Comparison of ENCODE assay signal across 20 cellular contexts in genomic region chr5:150070277-150070638, GRCh38. TPM values are rescaled to one million over a fixed set of nuclear protein-coding genes. Genes with fewer than 3 reads are reported as not detected.
"Had no signal": no experiment of that assay in that cellular context is flagged by ENCODE, and none has a peak within 500 bp of the region (broad histone marks: within the 10 kb centered on the region; RNA-seq: fewer than 3 reads in every experiment).

No MANE protein-coding gene starts in this region.

- DNase-seq: activated CD8-positive, alpha-beta T cell treated with anti-CD3 and anti-CD28 coated beads, Interleukin-2, amount 10 ng/mL, durations not matched to agents 7 days and 5 days; activated naive CD4-positive, alpha-beta T cell; activated naive CD8-positive, alpha-beta T cell treated with anti-CD3 and anti-CD28 coated beads, Interleukin-2, amount 50 U/mL, for 24 hours; cerebellar nuclear complex; effector memory CD8-positive, alpha-beta T cell; foreskin melanocyte; lower lobe of right lung; midbrain; stimulated activated CD4-positive, alpha-beta T cell treated with anti-CD3 and anti-CD28 coated beads, Interleukin-12 subunit alpha, Interleukin-12 subunit beta, amount 100 ng/mL, for 4 hours; T-helper 1 cell had no signal

- H3K36me3 ChIP-seq: breast epithelium, ovary, tibial artery, vagina had no signal

- H3K9me3 ChIP-seq: ascending aorta, breast epithelium, lower lobe of right lung, ovary, tibial artery, vagina had no signal

- ATAC-seq: activated CD8-positive, alpha-beta T cell treated with anti-CD3 and anti-CD28 coated beads, Interleukin-2, amount 10 ng/mL, durations not matched to agents 7 days and 5 days; activated naive CD8-positive, alpha-beta T cell treated with anti-CD3 and anti-CD28 coated beads, Interleukin-2, amount 50 U/mL, for 24 hours; effector memory CD8-positive, alpha-beta T cell; lower lobe of right lung; stimulated activated effector memory CD8-positive, alpha-beta T cell treated with anti-CD3 and anti-CD28 coated beads, Interleukin-12 subunit alpha, Interleukin-12 subunit beta, amount 100 ng/mL, for 72 hours had no signal

- H3K36me3 Mint-ChIP-seq: stimulated activated effector memory CD8-positive, alpha-beta T cell treated with anti-CD3 and anti-CD28 coated beads, Interleukin-12 subunit alpha, Interleukin-12 subunit beta, amount 100 ng/mL, for 72 hours had no signal

- H3K27ac ChIP-seq: ascending aorta, breast epithelium, epithelial cell of prostate, lower lobe of right lung, ovary, tibial artery, vagina, VCaP had no signal

- H3K4me3 ChIP-seq: ascending aorta, breast epithelium, lower lobe of right lung, ovary, tibial artery, vagina had no signal

- H3K4me1 Mint-ChIP-seq: neural crest cell had no signal

- H3K27ac Mint-ChIP-seq: activated CD8-positive, alpha-beta T cell treated with anti-CD3 and anti-CD28 coated beads, Interleukin-2, amount 10 ng/mL, durations not matched to agents 7 days and 5 days; activated naive CD8-positive, alpha-beta T cell treated with anti-CD3 and anti-CD28 coated beads, Interleukin-2, amount 50 U/mL, for 24 hours; effector memory CD8-positive, alpha-beta T cell; stimulated activated effector memory CD8-positive, alpha-beta T cell treated with anti-CD3 and anti-CD28 coated beads, Interleukin-12 subunit alpha, Interleukin-12 subunit beta, amount 100 ng/mL, for 72 hours had no signal

- H3K27me3 ChIP-seq: ascending aorta, breast epithelium, ovary, tibial artery, vagina had no signal

- H3K4me3 Mint-ChIP-seq: activated CD8-positive, alpha-beta T cell treated with anti-CD3 and anti-CD28 coated beads, Interleukin-2, amount 10 ng/mL, durations not matched to agents 7 days and 5 days; activated naive CD8-positive, alpha-beta T cell treated with anti-CD3 and anti-CD28 coated beads, Interleukin-2, amount 50 U/mL, for 24 hours; effector memory CD8-positive, alpha-beta T cell; neural crest cell; stimulated activated effector memory CD8-positive, alpha-beta T cell treated with anti-CD3 and anti-CD28 coated beads, Interleukin-12 subunit alpha, Interleukin-12 subunit beta, amount 100 ng/mL, for 72 hours had no signal

- H3K9me3 Mint-ChIP-seq: activated naive CD8-positive, alpha-beta T cell treated with anti-CD3 and anti-CD28 coated beads, Interleukin-2, amount 50 U/mL, for 24 hours; effector memory CD8-positive, alpha-beta T cell; neural crest cell; stimulated activated effector memory CD8-positive, alpha-beta T cell treated with anti-CD3 and anti-CD28 coated beads, Interleukin-12 subunit alpha, Interleukin-12 subunit beta, amount 100 ng/mL, for 72 hours had no signal

- H3K4me1 ChIP-seq: breast epithelium, vagina had no signal

RNA-seq across cellular contexts. Expression of gene CSF1R, which starts 16.1 kb away (rescaled TPM):
- total RNA-seq: activated CD8-positive, alpha-beta T cell treated with anti-CD3 and anti-CD28 coated beads, Interleukin-2, amount 10 ng/mL, durations not matched to agents 7 days and 5 days; fibroblast of lung; neural crest cell had no signal
